In genomic region chr1:186843931-186844330, GRCh38 we compare ENCODE assay signal across 32 cellular contexts. TPM values are rescaled to one million over a fixed set of nuclear protein-coding genes. Genes with fewer than 3 reads are reported as not detected.
"Had no signal": no experiment of that assay in that cellular context is flagged by ENCODE, and none has a peak within 500 bp of the region (broad histone marks: within the 10 kb centered on the region; RNA-seq: fewer than 3 reads in every experiment).

No MANE protein-coding gene starts in this region.

- H3K4me1 Mint-ChIP-seq: activated B cell treated with CpG ODN at 0.5 μM for 24 hours; activated CD4-positive, alpha-beta memory T cell treated with anti-CD3 and anti-CD28 coated beads, Interleukin-2, amount 10 ng/mL, durations not matched to agents 7 days and 5 days; activated CD4-positive, alpha-beta T cell treated with anti-CD3 and anti-CD28 coated beads, Interleukin-2, amount 10 ng/mL, durations not matched to agents 7 days and 5 days; activated naive CD8-positive, alpha-beta T cell treated with anti-CD3 and anti-CD28 coated beads for 36 hours; activated T-helper 17 cell treated with anti-CD3 and anti-CD28 coated beads, Interleukin-2, amount 50 U/mL, for 72 hours had no signal

- H3K27me3 Mint-ChIP-seq: activated B cell treated with CpG ODN at 0.5 μM for 24 hours; activated CD4-positive, alpha-beta memory T cell treated with anti-CD3 and anti-CD28 coated beads, Interleukin-2, amount 10 ng/mL, durations not matched to agents 7 days and 5 days had no signal

- ATAC-seq: activated naive CD4-positive, alpha-beta T cell treated with anti-CD3 and anti-CD28 coated beads, Interleukin-2, amount 50 U/mL, for 72 hours; activated T-cell treated with anti-CD3 and anti-CD28 coated beads, Interleukin-2, amount 50 U/mL, for 4 hours; activated T-cell treated with anti-CD3 and anti-CD28 coated beads, Interleukin-2, amount 50 U/mL, for 72 hours; activated T-helper 17 cell treated with anti-CD3 and anti-CD28 coated beads, Interleukin-2, amount 50 U/mL, for 72 hours; body of pancreas had no signal

- H3K9me3 Mint-ChIP-seq: activated B cell treated with CpG ODN at 0.5 μM for 24 hours; activated CD4-positive, alpha-beta memory T cell treated with anti-CD3 and anti-CD28 coated beads, Interleukin-2, amount 10 ng/mL, durations not matched to agents 7 days and 5 days; activated CD4-positive, alpha-beta T cell treated with anti-CD3 and anti-CD28 coated beads, Interleukin-2, amount 10 ng/mL, durations not matched to agents 7 days and 5 days; activated naive CD4-positive, alpha-beta T cell treated with anti-CD3 and anti-CD28 coated beads for 36 hours; activated naive CD4-positive, alpha-beta T cell treated with anti-CD3 and anti-CD28 coated beads, Interleukin-2, amount 50 U/mL, for 72 hours; activated naive CD8-positive, alpha-beta T cell treated with anti-CD3 and anti-CD28 coated beads for 36 hours; activated T-cell treated with anti-CD3 and anti-CD28 coated beads, Interleukin-2, amount 50 U/mL, for 4 hours; activated T-cell treated with anti-CD3 and anti-CD28 coated beads, Interleukin-2, amount 50 U/mL, for 72 hours; activated T-helper 1 cell treated with anti-CD3 and anti-CD28 coated beads, Interleukin-12 subunit alpha, Interleukin-12 subunit beta, Interleukin-2, Interleukin-4 antibody, amounts not matched to agents 30 ng/mL and 10 ng/mL and 1 ng/mL, durations not matched to agents 14 hours and 24 hours and 36 hours; activated T-helper 17 cell treated with anti-CD3 and anti-CD28 coated beads, Interleukin-2, amount 50 U/mL, for 72 hours; T-helper 1 cell treated with Interleukin-12 subunit alpha and Interleukin-12 subunit beta and Interleukin-4 antibody, amounts not matched to agents 30 μg/mL and 1 μg/mL, for 36 hours; T-helper 2 cell treated with Interferon-gamma antibody and Interleukin-4, amounts not matched to agents 5 μg/mL and 100 μg/mL, for 36 hours had no signal

- H3K27me3 ChIP-seq: adrenal gland, body of pancreas, brain microvascular endothelial cell, breast epithelium had no signal

- H3K27ac Mint-ChIP-seq: activated B cell treated with CpG ODN at 0.5 μM for 24 hours; activated CD4-positive, alpha-beta memory T cell treated with anti-CD3 and anti-CD28 coated beads, Interleukin-2, amount 10 ng/mL, durations not matched to agents 7 days and 5 days; activated CD4-positive, alpha-beta T cell treated with anti-CD3 and anti-CD28 coated beads, Interleukin-2, amount 10 ng/mL, durations not matched to agents 7 days and 5 days; activated naive CD4-positive, alpha-beta T cell treated with anti-CD3 and anti-CD28 coated beads for 36 hours; activated naive CD4-positive, alpha-beta T cell treated with anti-CD3 and anti-CD28 coated beads, Interleukin-2, amount 50 U/mL, for 72 hours; activated naive CD8-positive, alpha-beta T cell treated with anti-CD3 and anti-CD28 coated beads for 36 hours; activated T-cell treated with anti-CD3 and anti-CD28 coated beads, Interleukin-2, amount 50 U/mL, for 72 hours; activated T-helper 1 cell treated with anti-CD3 and anti-CD28 coated beads, Interleukin-12 subunit alpha, Interleukin-12 subunit beta, Interleukin-2, Interleukin-4 antibody, amounts not matched to agents 30 ng/mL and 10 ng/mL and 1 ng/mL, durations not matched to agents 14 hours and 24 hours and 36 hours; activated T-helper 17 cell treated with anti-CD3 and anti-CD28 coated beads, Interleukin-2, amount 50 U/mL, for 72 hours; T-helper 1 cell treated with Interleukin-12 subunit alpha and Interleukin-12 subunit beta and Interleukin-4 antibody, amounts not matched to agents 30 μg/mL and 1 μg/mL, for 36 hours; T-helper 2 cell treated with Interferon-gamma antibody and Interleukin-4, amounts not matched to agents 5 μg/mL and 100 μg/mL, for 36 hours had no signal

- DNase-seq: activated B cell treated with CpG ODN at 0.5 μM for 24 hours; activated CD4-positive, alpha-beta memory T cell treated with anti-CD3 and anti-CD28 coated beads, Interleukin-2, amount 10 ng/mL, durations not matched to agents 7 days and 5 days; activated CD4-positive, alpha-beta T cell treated with anti-CD3 and anti-CD28 coated beads for 4 hours; activated CD4-positive, alpha-beta T cell treated with anti-CD3 and anti-CD28 coated beads, Interleukin-2, amount 10 ng/mL, durations not matched to agents 7 days and 5 days; activated CD4-positive, alpha-beta T cell treated with anti-CD3 and anti-CD28 coated beads, Interleukin-2, amount 50 U/mL, for 48 hours; activated CD4-positive, CD25-positive, alpha-beta regulatory T cell treated with anti-CD3 and anti-CD28 coated beads, Interleukin-2, amount 50 U/mL, for 72 hours; activated CD8-positive, alpha-beta memory T cell treated with anti-CD3 and anti-CD28 coated beads, Interleukin-2, amount 50 U/mL, for 4 hours; activated effector memory CD4-positive, alpha-beta T cell treated with anti-CD3 and anti-CD28 coated beads, Interleukin-2, amount 50 U/mL, for 16 hours; activated gamma-delta T cell treated with Interleukin-2 at 50 U/mL for 16 hours; activated naive CD4-positive, alpha-beta T cell; activated naive CD4-positive, alpha-beta T cell treated with anti-CD3 and anti-CD28 coated beads for 36 hours; activated naive CD4-positive, alpha-beta T cell treated with anti-CD3 and anti-CD28 coated beads, Interleukin-2, amount 50 U/mL, for 16 hours; activated naive CD8-positive, alpha-beta T cell treated with anti-CD3 and anti-CD28 coated beads for 36 hours; activated T-cell treated with anti-CD3 and anti-CD28 coated beads for 4 hours; activated T-cell treated with anti-CD3 and anti-CD28 coated beads, Interleukin-2, amount 50 U/mL, for 1 hour; activated T-cell treated with anti-CD3 and anti-CD28 coated beads, Interleukin-2, amount 50 U/mL, for 4 hours; activated T-cell treated with anti-CD3 and anti-CD28 coated beads, Interleukin-2, amount 50 U/mL, for 72 hours; adrenal gland; amniotic stem cell; aorta; body of pancreas; brain microvascular endothelial cell; central memory CD4-positive, alpha-beta T cell; T-helper 2 cell; T-helper 9 cell had no signal

- H3K36me3 ChIP-seq: adrenal gland, brain microvascular endothelial cell, breast epithelium had no signal

- H3K4me3 ChIP-seq: adrenal gland, body of pancreas, breast epithelium had no signal

- H3K36me3 Mint-ChIP-seq: activated naive CD4-positive, alpha-beta T cell treated with anti-CD3 and anti-CD28 coated beads, Interleukin-2, amount 50 U/mL, for 72 hours; activated naive CD8-positive, alpha-beta T cell treated with anti-CD3 and anti-CD28 coated beads for 36 hours had no signal

- H3K27ac ChIP-seq: adrenal gland, body of pancreas, brain microvascular endothelial cell, breast epithelium, VCaP had no signal

- H3K4me1 ChIP-seq: breast epithelium had no signal

- H3K9me3 ChIP-seq: adrenal gland, body of pancreas, breast epithelium had no signal

- H3K4me3 Mint-ChIP-seq: activated B cell treated with CpG ODN at 0.5 μM for 24 hours; activated CD4-positive, alpha-beta memory T cell treated with anti-CD3 and anti-CD28 coated beads, Interleukin-2, amount 10 ng/mL, durations not matched to agents 7 days and 5 days; activated CD4-positive, alpha-beta T cell treated with anti-CD3 and anti-CD28 coated beads, Interleukin-2, amount 10 ng/mL, durations not matched to agents 7 days and 5 days; activated naive CD4-positive, alpha-beta T cell treated with anti-CD3 and anti-CD28 coated beads for 36 hours; activated naive CD8-positive, alpha-beta T cell treated with anti-CD3 and anti-CD28 coated beads for 36 hours; activated T-cell treated with anti-CD3 and anti-CD28 coated beads, Interleukin-2, amount 50 U/mL, for 4 hours; activated T-cell treated with anti-CD3 and anti-CD28 coated beads, Interleukin-2, amount 50 U/mL, for 72 hours; activated T-helper 1 cell treated with anti-CD3 and anti-CD28 coated beads, Interleukin-12 subunit alpha, Interleukin-12 subunit beta, Interleukin-2, Interleukin-4 antibody, amounts not matched to agents 30 ng/mL and 10 ng/mL and 1 ng/mL, durations not matched to agents 14 hours and 24 hours and 36 hours; activated T-helper 17 cell treated with anti-CD3 and anti-CD28 coated beads, Interleukin-2, amount 50 U/mL, for 72 hours; T-helper 1 cell treated with Interleukin-12 subunit alpha and Interleukin-12 subunit beta and Interleukin-4 antibody, amounts not matched to agents 30 μg/mL and 1 μg/mL, for 36 hours; T-helper 2 cell treated with Interferon-gamma antibody and Interleukin-4, amounts not matched to agents 5 μg/mL and 100 μg/mL, for 36 hours had no signal

RNA-seq across cellular contexts. Expression of gene PLA2G4A, which starts 15.2 kb away (rescaled TPM):
- total RNA-seq: activated B cell treated with CpG ODN at 0.5 μM for 24 hours; activated CD4-positive, alpha-beta T cell treated with anti-CD3 and anti-CD28 coated beads, Interleukin-2, amount 10 ng/mL, durations not matched to agents 7 days and 5 days had no signal
